ENCODE assay signal across 8 cellular contexts in genomic region chr15:90004671-90005070, GRCh38. TPM values are rescaled to one million over a fixed set of nuclear protein-coding genes. Genes with fewer than 3 reads are reported as not detected.
DNase-seq lines count a peak whose midpoint lies in the region; ATAC-seq and TF ChIP-seq lines count a peak whose summit lies in the region.

No MANE protein-coding gene starts in this region.

- peaks cover 0 to 2% (median 0%) of the 10 kb centered on the region in 3 donors for H3K27me3 Mint-ChIP-seq in CD14-positive monocyte (ENCODE audit: low read depth in 3 of 3)

- H3K27ac ChIP-seq in muscle layer of duodenum (ENCODE audit: low read length) (peak overlapping the region; percentile 86), upper lobe of right lung (peak overlapping the region; percentile 67), A673 (ENCODE audit: low read depth, low read length, poor library complexity, severe bottlenecking) (no peak overlapping the region)

- peaks cover 53 to 60% of the 10 kb centered on the region in 2 donors for H3K36me3 Mint-ChIP-seq in CD14-positive monocyte

- DNase-seq in CD14-positive monocyte (ENCODE audit: low spot score) (peak; percentile 88), NT2/D1 (ENCODE audit: low read depth, low spot score) (no peak), dedifferentiated amniotic fluid mesenchymal stem cell (ENCODE audit: extremely low spot score) (peak; percentile 89), upper lobe of right lung (no peak), A673 (ENCODE audit: low spot score) (no peak), NCI-H187 treated with DMSO at 0.1 percent for 48 hours (lab: John Stamatoyannopoulos, UW) (no peak), NCI-H128 (lab: John Stamatoyannopoulos, UW; ENCODE audit: unreplicated experiment) (no peak)

- peak; percentile 44 for ATAC-seq in upper lobe of right lung

- H3K27ac Mint-ChIP-seq in CD14-positive monocyte: peak overlapping the region; percentile 95 to 100 (median 99)

- H3K4me1 Mint-ChIP-seq in CD14-positive monocyte: peaks cover 73% of the 10 kb centered on the region

- H3K9ac ChIP-seq in NT2/D1 (ENCODE audit: insufficient read length, low read depth): peak overlapping the region; percentile 14

- H3K9me3 Mint-ChIP-seq in CD14-positive monocyte: peaks cover 0 to 1% (median 0%) of the 10 kb centered on the region in 7 donors

- TF ChIP-seq CTCF in CD14-positive monocyte (IDR thresholded peaks at IDR 0.05): no peak
- TF ChIP-seq CTCF in upper lobe of right lung (IDR thresholded peaks at IDR 0.05): no peak
- TF ChIP-seq CTCF in A673 (conservative IDR thresholded peaks at IDR 0.05; ENCODE audit: low read depth, low read length): no peak

- peaks cover 15% of the 10 kb centered on the region for H3K36me3 ChIP-seq in NT2/D1 (ENCODE audit: insufficient read depth, insufficient read length, low read length)
- H3K36me3 ChIP-seq in muscle layer of duodenum (ENCODE audit: control insufficient read depth in 1 of 2, insufficient read depth in 2 of 2, low read length in 2 of 2): no peaks in the 10 kb centered on the region
- H3K36me3 ChIP-seq in upper lobe of right lung: no peaks in the 10 kb centered on the region
- H3K36me3 ChIP-seq in A673 (ENCODE audit: insufficient read depth, low read length, poor library complexity, severe bottlenecking): no peaks in the 10 kb centered on the region

- H3K27me3 ChIP-seq in NT2/D1 (ENCODE audit: insufficient read depth, insufficient read length) (peaks cover 4% of the 10 kb centered on the region), muscle layer of duodenum (ENCODE audit: low read depth, low read length) (no peaks in the 10 kb centered on the region), upper lobe of right lung (no peaks in the 10 kb centered on the region), A673 (replicated peaks; ENCODE audit: insufficient read depth, low read depth, low read length, poor library complexity) (no peaks in the 10 kb centered on the region)

- H3K4me3 Mint-ChIP-seq in CD14-positive monocyte: peak overlapping the region; percentile 86 to 95

- H3K9me3 ChIP-seq in NT2/D1 (ENCODE audit: insufficient read depth, low read length) (no peaks in the 10 kb centered on the region), muscle layer of duodenum (ENCODE audit: control insufficient read depth in 1 of 2, low read length in 2 of 2) (no peaks in the 10 kb centered on the region), upper lobe of right lung (no peaks in the 10 kb centered on the region), A673 (ENCODE audit: low read depth, low read length, poor library complexity, severe bottlenecking) (no peaks in the 10 kb centered on the region)

- BruUV-seq in A673 (replicated peaks; lab: Mats Ljungman, UMichigan): no TSS peak

- CTCF ChIA-PET in A673 (lab: Charles Lee): no interaction called here

- intact Hi-C loops in CD14-positive monocyte (cut with micrococcal nuclease) (loop anchor here (2.0 to 10.0 kb wide), 6 partner anchors 32 to 110 kb away; partner anchors contain the start of gene AP3S2 (in 1 of the 2)), upper lobe of right lung (cut with DNase I) (no loop called here), A673 (cut with micrococcal nuclease; ENCODE audit: unreplicated experiment) (no loop called here)

- POLR2A ChIA-PET in A673 (lab: Charles Lee; ENCODE audit: low non-redundant PET): no interaction called here

- H3K4me3 ChIP-seq in NT2/D1 (ENCODE audit: insufficient read length, low read depth) (no peak overlapping the region), muscle layer of duodenum (ENCODE audit: low read depth in 1 of 2, low read length in 2 of 2) (peak overlapping the region in 1 of 2 donors; percentile 17), upper lobe of right lung (peak overlapping the region; percentile 76), A673 (ENCODE audit: low read depth, low read length, poor library complexity, severe bottlenecking) (no peak overlapping the region)

- peaks cover 11% of the 10 kb centered on the region for H3K4me1 ChIP-seq in NT2/D1 (ENCODE audit: insufficient read depth, insufficient read length)
- H3K4me1 ChIP-seq in muscle layer of duodenum (ENCODE audit: control insufficient read depth in 1 of 2, insufficient read depth in 2 of 2, low read length in 2 of 2): peaks cover 17 to 44% of the 10 kb centered on the region in 2 donors
- peaks cover 39% of the 10 kb centered on the region for H3K4me1 ChIP-seq in upper lobe of right lung
- H3K4me1 ChIP-seq in A673 (ENCODE audit: insufficient read depth, low read length, poor library complexity, severe bottlenecking): peaks cover 26% of the 10 kb centered on the region

RNA-seq across cellular contexts. Expression of gene ZNF710, which starts 3.5 kb away (rescaled TPM):
- polyA plus RNA-seq in CD14-positive monocyte: 1 to 10 TPM; 3.4 to 4.8 TPM
- total RNA-seq in upper lobe of right lung (47.9 TPM), A673 (2021) (25.2 and 27.3 TPM in 2 replicates)

Comparison
In these comparisons a context has a peak if more than half of its experiments do, and no peak if none do; other contexts are left out.
1. DNase-seq: peak in CD14-positive monocyte (single experiment) and dedifferentiated amniotic fluid mesenchymal stem cell (single experiment); none in NT2/D1 (single experiment), upper lobe of right lung (single experiment), A673 (single experiment), NCI-H187 treated with DMSO at 0.1 percent for 48 hours (single experiment) and NCI-H128 (single experiment).
2. intact Hi-C loops: an anchor here in CD14-positive monocyte (2.0 to 10.0 kb wide); none called in upper lobe of right lung and A673.